ENCODE assay signal across 1 cellular context in genomic region chr12:104709692-104710435, GRCh38.
TF ChIP-seq lines count a peak whose summit lies in the region.

No MANE protein-coding gene starts in this region.

TF ChIP-seq in IMR-90, 13 proteins besides CTCF, POLR2A, EP300 and RAD21 (continued from another document):
- TF ChIP-seq ELK1 (IDR thresholded peaks at IDR 0.05; ENCODE audit: borderline replicate concordance, low read depth, low read length) = no peak
